In genomic region chr3:51539291-51539891, GRCh38 we compare ENCODE assay signal across 8 cellular contexts. TPM values are rescaled to one million over a fixed set of nuclear protein-coding genes. Genes with fewer than 3 reads are reported as not detected.
DNase-seq lines count a peak whose midpoint lies in the region; TF ChIP-seq lines count a peak whose summit lies in the region.

No MANE protein-coding gene starts in this region.

- H3K27ac Mint-ChIP-seq in neural progenitor cell = peak overlapping the region; percentile 75

- H3K9ac ChIP-seq in Loucy (ENCODE audit: low read depth, low read length, poor library complexity, severe bottlenecking) = peak overlapping the region; percentile 94
- peak overlapping the region; percentile 99 for H3K9ac ChIP-seq in neural progenitor cell

- H3F3A ChIP-seq in Loucy (ENCODE audit: low read depth) (no peaks in the 10 kb centered on the region), neural progenitor cell (ENCODE audit: low read depth) (peaks cover 17% of the 10 kb centered on the region)

- peaks cover 6% of the 10 kb centered on the region for H3K36me3 Mint-ChIP-seq in neural progenitor cell

- H3K4me2 ChIP-seq in Loucy (ENCODE audit: low read depth, low read length, poor library complexity, severe bottlenecking) = peak overlapping the region; percentile 96
- peak overlapping the region; percentile 89 for H3K4me2 ChIP-seq in neural progenitor cell

- H3K27me3 Mint-ChIP-seq in neural progenitor cell (ENCODE audit: insufficient read depth, low read depth) = peaks cover 2% of the 10 kb centered on the region

- DNase-seq in AG09319 (ENCODE audit: extremely low read depth, low read depth) = peak; percentile 7
- DNase-seq in GM19238 (ENCODE audit: insufficient read length, low spot score) = peak; percentile 32
- DNase-seq in activated T-cell treated with anti-CD3 and anti-CD28 coated beads, Interleukin-2, amount 50 U/mL, for 1 hour = peak; percentile 28
- DNase-seq in fibroblast of the conjunctiva (ENCODE audit: low read depth) = peak; percentile 4
- DNase-seq in neural progenitor cell (ENCODE audit: low spot score) = peak; percentile 66
- no peak for DNase-seq in tibial artery
- DNase-seq in cerebellar nuclear complex (lab: John Stamatoyannopoulos, UW) = no peak

- H3K27me3 ChIP-seq in Loucy (ENCODE audit: insufficient read depth, low read length, poor library complexity, severe bottlenecking) = no peaks in the 10 kb centered on the region
- H3K27me3 ChIP-seq in neural progenitor cell = no peaks in the 10 kb centered on the region
- H3K27me3 ChIP-seq in tibial artery = no peaks in the 10 kb centered on the region

- H2AFZ ChIP-seq in Loucy (ENCODE audit: low read length) (peak overlapping the region; percentile 98; the same call in 1 of the 2 replicates), neural progenitor cell (replicated peaks) (peak overlapping the region; percentile 100)

- H3K36me3 ChIP-seq in Loucy (ENCODE audit: insufficient read depth, low read length) (peaks cover 4% of the 10 kb centered on the region; the same call in 1 of the 2 replicates), neural progenitor cell (no peaks in the 10 kb centered on the region), tibial artery (peaks cover 0 to 11% (median 0%) of the 10 kb centered on the region in 3 donors)

- H4K20me1 ChIP-seq in Loucy (ENCODE audit: insufficient read depth, low read length, poor library complexity, severe bottlenecking) (peaks cover 29% of the 10 kb centered on the region), neural progenitor cell (ENCODE audit: low read depth) (peaks cover 37% of the 10 kb centered on the region)

- H3K9me2 ChIP-seq in Loucy (replicated peaks; ENCODE audit: low read depth, low read length) = no peaks in the 10 kb centered on the region

- peak overlapping the region; percentile 97 for H3K27ac ChIP-seq in neural progenitor cell
- H3K27ac ChIP-seq in tibial artery = peak overlapping the region; percentile 89 to 96

- H3K4me3 Mint-ChIP-seq in neural progenitor cell = peak overlapping the region; percentile 91

- H3K4me3 ChIP-seq in Loucy (ENCODE audit: low read length, poor library complexity, severe bottlenecking) = peak overlapping the region; percentile 90
- peak overlapping the region; percentile 99 for H3K4me3 ChIP-seq in neural progenitor cell
- H3K4me3 ChIP-seq in tibial artery = peak overlapping the region; percentile 94 to 96

- peaks cover 21% of the 10 kb centered on the region for H3K4me1 Mint-ChIP-seq in neural progenitor cell

- intact Hi-C loops in tibial artery (cut with DNase I; ENCODE audit: low total_unique reads) = no loop called here

- TF ChIP-seq CTCF in AG09319 (IDR thresholded peaks at IDR 0.05; ENCODE audit: low read depth, low read length) = no peak
- TF ChIP-seq CTCF in Loucy (conservative IDR thresholded peaks at IDR 0.05; ENCODE audit: low read length) = no peak
- no peak for TF ChIP-seq CTCF in neural progenitor cell (IDR thresholded peaks at IDR 0.05)
- TF ChIP-seq CTCF in tibial artery (IDR thresholded peaks at IDR 0.05) = no peak

- H3K79me2 ChIP-seq in Loucy (ENCODE audit: insufficient read depth, low read length) = peaks cover 64% of the 10 kb centered on the region
- peaks cover 69% of the 10 kb centered on the region for H3K79me2 ChIP-seq in neural progenitor cell (ENCODE audit: low read depth)

- H3K9me3 ChIP-seq in Loucy (ENCODE audit: insufficient read depth, low read depth, low read length) (no peaks in the 10 kb centered on the region), neural progenitor cell (ENCODE audit: low read depth) (no peaks in the 10 kb centered on the region), tibial artery (no peaks in the 10 kb centered on the region)

- H3K9me3 Mint-ChIP-seq in neural progenitor cell = no peaks in the 10 kb centered on the region

- H3K4me1 ChIP-seq in Loucy (ENCODE audit: insufficient read depth, low read length, poor library complexity, severe bottlenecking) = peaks cover 33% of the 10 kb centered on the region
- H3K4me1 ChIP-seq in neural progenitor cell = peaks cover 14% of the 10 kb centered on the region
- H3K4me1 ChIP-seq in tibial artery = peaks cover 0 to 24% (median 10%) of the 10 kb centered on the region in 4 donors

RNA-seq across cellular contexts. Expression of gene RAD54L2, which starts 0.9 kb away (rescaled TPM):
- 30.5 and 31.7 TPM in 2 replicates for total RNA-seq in neural progenitor cell (ENCODE audit: low replicate concordance)

RNA-seq across cellular contexts. Expression of gene DCAF1, which starts 39.6 kb away (rescaled TPM):
- 20.2 and 22.0 TPM in 2 replicates for total RNA-seq in neural progenitor cell (ENCODE audit: low replicate concordance)

Comparison
In these comparisons a context has a peak if more than half of its experiments do, and no peak if none do; other contexts are left out.
1. DNase-seq: peak in AG09319 (single experiment), GM19238 (single experiment), activated T-cell treated with anti-CD3 and anti-CD28 coated beads, Interleukin-2, amount 50 U/mL, for 1 hour (single experiment), fibroblast of the conjunctiva (single experiment) and neural progenitor cell (single experiment); none in tibial artery (0 of 2) and cerebellar nuclear complex (0 of 2).
2. Peak in every context shown above with its lines, with median percentiles within 50 percentile points of each other: H3K4me3 ChIP-seq.